Comparison of ENCODE assay signal across 14 cellular contexts in the genomic region with DNA sequence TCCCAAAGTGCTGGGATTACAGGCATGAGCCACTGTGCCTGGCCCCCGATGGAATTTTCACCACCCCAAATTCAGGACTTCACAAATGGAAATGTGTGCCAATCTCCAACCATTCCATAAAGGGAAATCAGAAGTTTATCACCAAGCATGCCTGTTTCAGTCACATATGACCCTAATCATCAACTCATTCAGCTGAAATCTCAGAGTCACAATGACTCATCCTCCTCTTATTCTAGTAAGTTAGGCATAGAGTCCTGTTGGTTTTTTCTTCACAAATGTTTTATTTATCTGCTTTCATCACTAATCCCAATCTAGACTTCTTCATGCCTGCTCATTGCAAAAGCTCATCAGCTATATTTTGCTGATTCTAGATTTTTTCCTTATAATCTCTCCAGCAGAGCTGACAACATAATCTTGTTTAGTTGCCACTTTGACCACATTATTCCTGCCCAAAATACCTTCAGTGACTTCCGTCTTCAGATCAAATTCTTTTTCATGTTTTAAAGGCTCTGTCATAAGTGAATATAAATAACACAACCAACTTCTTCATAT.
DNase-seq lines count a peak whose midpoint lies in the region; ATAC-seq and TF ChIP-seq lines count a peak whose summit lies in the region.
"Had no signal": no experiment of that assay in that cellular context is flagged by ENCODE, and none has a peak within 500 bp of the region (broad histone marks: within the 10 kb centered on the region; RNA-seq: fewer than 3 reads in every experiment).

No MANE protein-coding gene starts in this region.

- intact Hi-C loops in activated T-helper 2 cell treated with anti-CD3 and anti-CD28 coated beads, Interferon-gamma antibody, Interleukin-2, Interleukin-4, amounts not matched to agents 10 μg/mL and 5 μg/mL and 100 μg/mL, durations not matched to agents 14 hours and 24 hours and 36 hours (cut with micrococcal nuclease), result no loop called here
- intact Hi-C loops in activated CD4-positive, alpha-beta T cell treated with anti-CD3 and anti-CD28 coated beads, Interleukin-2, amount 10 ng/mL, durations not matched to agents 24 days and 14 days (cut with micrococcal nuclease), result no loop called here

- no peaks in the 10 kb centered on the region for H3K27me3 Mint-ChIP-seq in activated T-helper 2 cell treated with anti-CD3 and anti-CD28 coated beads, Interferon-gamma antibody, Interleukin-2, Interleukin-4, amounts not matched to agents 10 μg/mL and 5 μg/mL and 100 μg/mL, durations not matched to agents 14 hours and 24 hours and 36 hours (ENCODE audit: low read depth)
- no peaks in the 10 kb centered on the region for H3K27me3 Mint-ChIP-seq in activated CD4-positive, alpha-beta T cell treated with anti-CD3 and anti-CD28 coated beads, Interleukin-2, amount 10 ng/mL, durations not matched to agents 24 days and 14 days

- in situ Hi-C loops in astrocyte of the spinal cord (cut with HindIII; ENCODE audit: low sequenced_read_pairs), result no loop called here

- H3K4me3 Mint-ChIP-seq in activated T-helper 2 cell treated with anti-CD3 and anti-CD28 coated beads, Interferon-gamma antibody, Interleukin-2, Interleukin-4, amounts not matched to agents 10 μg/mL and 5 μg/mL and 100 μg/mL, durations not matched to agents 14 hours and 24 hours and 36 hours (ENCODE audit: low read depth), result no peak overlapping the region
- H3K4me3 Mint-ChIP-seq in activated CD4-positive, alpha-beta T cell treated with anti-CD3 and anti-CD28 coated beads, Interleukin-2, amount 10 ng/mL, durations not matched to agents 24 days and 14 days, result no peak overlapping the region

- H3K27me3 ChIP-seq in BJ (ENCODE audit: control insufficient read depth, insufficient read depth, low read length), result no peaks in the 10 kb centered on the region
- H3K27me3 ChIP-seq: Peyer's patch had no signal

- no peaks in the 10 kb centered on the region for H3K9me3 Mint-ChIP-seq in activated T-helper 2 cell treated with anti-CD3 and anti-CD28 coated beads, Interferon-gamma antibody, Interleukin-2, Interleukin-4, amounts not matched to agents 10 μg/mL and 5 μg/mL and 100 μg/mL, durations not matched to agents 14 hours and 24 hours and 36 hours
- no peaks in the 10 kb centered on the region for H3K9me3 Mint-ChIP-seq in activated CD4-positive, alpha-beta T cell treated with anti-CD3 and anti-CD28 coated beads, Interleukin-2, amount 10 ng/mL, durations not matched to agents 24 days and 14 days

- CTCF ChIA-PET in BJ (lab: Yijun Ruan, JAX), result interaction anchor here (0.9 to 1.1 kb wide), 4 partner anchors 24 to 234 kb away, joined by 3 read pairs; no protein-coding TSS in a partner anchor

- H3K4me3 ChIP-seq in BJ (ENCODE audit: low read depth, low read length), result no peak overlapping the region
- no peak overlapping the region for H3K4me3 ChIP-seq in astrocyte of the spinal cord (ENCODE audit: low read depth, low read length)
- H3K4me3 ChIP-seq: lung, Peyer's patch, prostate gland, thoracic aorta had no signal

- H3K36me3 Mint-ChIP-seq in activated T-helper 2 cell treated with anti-CD3 and anti-CD28 coated beads, Interferon-gamma antibody, Interleukin-2, Interleukin-4, amounts not matched to agents 10 μg/mL and 5 μg/mL and 100 μg/mL, durations not matched to agents 14 hours and 24 hours and 36 hours (ENCODE audit: low read depth), result no peaks in the 10 kb centered on the region
- H3K36me3 Mint-ChIP-seq in activated CD4-positive, alpha-beta T cell treated with anti-CD3 and anti-CD28 coated beads, Interleukin-2, amount 10 ng/mL, durations not matched to agents 24 days and 14 days (ENCODE audit: low read depth), result no peaks in the 10 kb centered on the region

- POLR2A ChIA-PET in BJ (lab: Charles Lee), result interaction anchor here (0.5 kb wide), 1 partner anchor 40 kb away, joined by 3 read pairs; no protein-coding TSS in a partner anchor

- TF ChIP-seq CTCF in BJ (IDR thresholded peaks at IDR 0.05; ENCODE audit: insufficient read depth, low read depth, low read length) (no peak), astrocyte of the spinal cord (IDR thresholded peaks at IDR 0.05; ENCODE audit: low read depth, low read length) (no peak)

- ATAC-seq in HG03469 (IDR thresholded peaks at IDR 0.05; ENCODE audit: unreplicated experiment) (peak; percentile 65), GM21723 (IDR thresholded peaks at IDR 0.05; ENCODE audit: unreplicated experiment) (no peak)

- H3K27ac Mint-ChIP-seq in activated T-helper 2 cell treated with anti-CD3 and anti-CD28 coated beads, Interferon-gamma antibody, Interleukin-2, Interleukin-4, amounts not matched to agents 10 μg/mL and 5 μg/mL and 100 μg/mL, durations not matched to agents 14 hours and 24 hours and 36 hours, result no peak overlapping the region
- no peak overlapping the region for H3K27ac Mint-ChIP-seq in activated CD4-positive, alpha-beta T cell treated with anti-CD3 and anti-CD28 coated beads, Interleukin-2, amount 10 ng/mL, durations not matched to agents 24 days and 14 days

- DNase-seq in BJ (ENCODE audit: low read depth) (peak; percentile 25), astrocyte of the spinal cord (ENCODE audit: low read depth, low spot score) (peak; percentile 57), kidney glomerular epithelial cell (lab: John Stamatoyannopoulos, UW) (peak; percentile 35), RPMI8226 (no peak)
- DNase-seq in activated T-helper 2 cell treated with anti-CD3 and anti-CD28 coated beads, Interferon-gamma antibody, Interleukin-2, Interleukin-4, amounts not matched to agents 10 μg/mL and 5 μg/mL and 100 μg/mL, durations not matched to agents 14 hours and 24 hours and 36 hours (ENCODE audit: low spot score), result no peak
- DNase-seq in activated CD4-positive, alpha-beta T cell treated with anti-CD3 and anti-CD28 coated beads, Interleukin-2, amount 10 ng/mL, durations not matched to agents 24 days and 14 days, result no peak
- DNase-seq: activated CD8-positive, alpha-beta memory T cell treated with anti-CD3 and anti-CD28 coated beads, Interleukin-2, amount 50 U/mL, for 48 hours; COR-L47; Peyer's patch had no signal

- no peaks in the 10 kb centered on the region for H3K36me3 ChIP-seq in BJ (ENCODE audit: control insufficient read depth, insufficient read depth, low read length)
- H3K36me3 ChIP-seq: Peyer's patch, prostate gland, thoracic aorta had no signal

- H3K4me1 Mint-ChIP-seq in activated T-helper 2 cell treated with anti-CD3 and anti-CD28 coated beads, Interferon-gamma antibody, Interleukin-2, Interleukin-4, amounts not matched to agents 10 μg/mL and 5 μg/mL and 100 μg/mL, durations not matched to agents 14 hours and 24 hours and 36 hours (ENCODE audit: low read depth), result no peaks in the 10 kb centered on the region
- no peaks in the 10 kb centered on the region for H3K4me1 Mint-ChIP-seq in activated CD4-positive, alpha-beta T cell treated with anti-CD3 and anti-CD28 coated beads, Interleukin-2, amount 10 ng/mL, durations not matched to agents 24 days and 14 days

Comparison
In these comparisons a context has a peak if more than half of its experiments do, and no peak if none do; other contexts are left out.
1. DNase-seq: peak in BJ (single experiment), astrocyte of the spinal cord (single experiment) and kidney glomerular epithelial cell (single experiment); none in activated T-helper 2 cell treated with anti-CD3 and anti-CD28 coated beads, Interferon-gamma antibody, Interleukin-2, Interleukin-4, amounts not matched to agents 10 μg/mL and 5 μg/mL and 100 μg/mL, durations not matched to agents 14 hours and 24 hours and 36 hours (single experiment), RPMI8226 (single experiment) and activated CD4-positive, alpha-beta T cell treated with anti-CD3 and anti-CD28 coated beads, Interleukin-2, amount 10 ng/mL, durations not matched to agents 24 days and 14 days (single experiment).